In genomic region chr21:23281917-23282316, GRCh38 we compare ENCODE assay signal across 11 cellular contexts.
"Had no signal": no experiment of that assay in that cellular context is flagged by ENCODE, and none has a peak within 500 bp of the region (broad histone marks: within the 10 kb centered on the region; RNA-seq: fewer than 3 reads in every experiment).

No MANE protein-coding gene starts in this region.

- H3K27ac ChIP-seq: GM23248 had no signal

- ATAC-seq: GM23338, HCT116 had no signal

- H3K4me2 ChIP-seq: GM23338 had no signal

- FAIRE-seq: H1, H54 had no signal

- H3K4me1 ChIP-seq: HAP-1 had no signal

- H3K9ac ChIP-seq: GM23248 had no signal

- H3K36me3 ChIP-seq: HAP-1 had no signal

- H2AFZ ChIP-seq: GM23248, GM23338 had no signal

- H3K4me3 ChIP-seq: GM23248, GM23338, HAP-1 had no signal

- H3K9me3 ChIP-seq: HAP-1 had no signal

- DNase-seq: GM23248, GOT3, H7, H9, HCEC 1CT, HFFc6 had no signal
